In the genomic region with DNA sequence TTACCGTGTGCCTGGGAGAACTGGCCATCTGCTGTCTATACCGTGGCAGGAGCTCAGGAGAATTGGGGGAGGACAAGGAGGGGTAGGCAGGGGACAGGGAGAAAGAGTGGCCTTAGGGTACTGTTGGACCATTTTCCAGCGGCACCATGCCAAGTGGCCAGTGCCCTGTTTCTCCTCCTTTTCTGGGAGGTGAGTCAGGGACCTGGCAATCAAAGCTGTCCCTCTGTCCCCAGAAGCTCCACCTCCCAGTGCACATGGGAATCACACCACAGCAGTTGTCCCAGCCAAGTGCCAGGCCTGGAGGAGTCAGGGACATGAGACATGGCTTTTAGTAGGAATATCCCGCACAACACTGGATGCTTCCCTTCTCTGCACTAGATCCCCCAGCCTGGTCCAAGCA, we compare ENCODE assay signal across 19 cellular contexts.
DNase-seq lines count a peak whose midpoint lies in the region; ATAC-seq and TF ChIP-seq lines count a peak whose summit lies in the region.
"Had no signal": no experiment of that assay in that cellular context is flagged by ENCODE, and none has a peak within 500 bp of the region (broad histone marks: within the 10 kb centered on the region; RNA-seq: fewer than 3 reads in every experiment).

No MANE protein-coding gene starts in this region.

- H3K4me3 Mint-ChIP-seq in progenitor cell of endocrine pancreas (ENCODE audit: low read depth) (no peak overlapping the region), H9 (no peak overlapping the region)
- no peak overlapping the region for H3K4me3 Mint-ChIP-seq in stimulated activated effector memory CD8-positive, alpha-beta T cell treated with anti-CD3 and anti-CD28 coated beads, Interleukin-12 subunit alpha, Interleukin-12 subunit beta, amount 100 ng/mL, for 72 hours
- H3K4me3 Mint-ChIP-seq: activated naive CD8-positive, alpha-beta T cell treated with anti-CD3 and anti-CD28 coated beads for 36 hours; GM23338 had no signal

- H3K9me3 ChIP-seq in BLaER1 (no peaks in the 10 kb centered on the region), adrenal gland (replicated peaks in 1 of 3) (no peaks in the 10 kb centered on the region), H9 (ENCODE audit: control insufficient read depth, low read depth, low read length) (no peaks in the 10 kb centered on the region)
- H3K9me3 ChIP-seq: neutrophil had no signal

- H3K36me3 Mint-ChIP-seq in progenitor cell of endocrine pancreas (ENCODE audit: insufficient read depth): no peaks in the 10 kb centered on the region
- H3K36me3 Mint-ChIP-seq in stimulated activated effector memory CD8-positive, alpha-beta T cell treated with anti-CD3 and anti-CD28 coated beads, Interleukin-12 subunit alpha, Interleukin-12 subunit beta, amount 100 ng/mL, for 72 hours: no peaks in the 10 kb centered on the region
- H3K36me3 Mint-ChIP-seq in H9 (ENCODE audit: insufficient read depth in 1 of 3, low read depth in 3 of 3): peaks cover 0 to 2% (median 0%) of the 10 kb centered on the region in 3 experiments; a peak in 1 of 7 replicates

- H2BK5ac ChIP-seq in H9 (ENCODE audit: insufficient read length, low read length): no peak overlapping the region

- H3K4me2 ChIP-seq in BLaER1: peak overlapping the region; percentile 82
- no peak overlapping the region for H3K4me2 ChIP-seq in H9 (ENCODE audit: insufficient read depth, insufficient read length, low read length)
- H3K4me2 ChIP-seq: GM23338 had no signal

- no peak overlapping the region for H3K14ac ChIP-seq in H9 (ENCODE audit: insufficient read depth, low read length)

- H3K18ac ChIP-seq in H9 (ENCODE audit: insufficient read length, low read depth, low read length): no peak overlapping the region

- 60 to 74% (median 64%) methylated on average over 3 to 4 of the region's 4 CpGs for WGBS in adrenal gland, 4 donors
- no CpG with 5 or more reads among the region's 4 CpGs for WGBS in H9 (ENCODE audit: extremely low coverage, insufficient read length, low lambda C conversion rate)

- H2BK120ac ChIP-seq in H9 (ENCODE audit: low read depth, low read length, poor library complexity, severe bottlenecking): no peak overlapping the region

- no peak for TF ChIP-seq POLR2A in adrenal gland (IDR thresholded peaks at IDR 0.05)

- peak overlapping the region; percentile 4 for H3K27ac Mint-ChIP-seq in progenitor cell of endocrine pancreas
- no peak overlapping the region for H3K27ac Mint-ChIP-seq in stimulated activated effector memory CD8-positive, alpha-beta T cell treated with anti-CD3 and anti-CD28 coated beads, Interleukin-12 subunit alpha, Interleukin-12 subunit beta, amount 100 ng/mL, for 72 hours
- no peak overlapping the region; a peak in 1 of 7 replicates for H3K27ac Mint-ChIP-seq in H9
- H3K27ac Mint-ChIP-seq: activated naive CD8-positive, alpha-beta T cell treated with anti-CD3 and anti-CD28 coated beads for 36 hours; GM23338 had no signal

- H3K23ac ChIP-seq in H9 (ENCODE audit: insufficient read length, low read depth, low read length): no peak overlapping the region

- H4K5ac ChIP-seq in H9 (ENCODE audit: insufficient read length, low read depth, low read length): no peak overlapping the region

- no peak overlapping the region for H3K56ac ChIP-seq in H9 (ENCODE audit: insufficient read length, low read depth, low read length)

- H3K4me3 ChIP-seq in BLaER1: no peak overlapping the region
- no peak overlapping the region for H3K4me3 ChIP-seq in adrenal gland
- H3K4me3 ChIP-seq: GM23338, lung, SK-N-MC had no signal

- H2BK15ac ChIP-seq in H9 (ENCODE audit: low read depth, low read length): no peak overlapping the region

- H3T11ph ChIP-seq in H9 (ENCODE audit: low read length): no peak overlapping the region

- H3K23me2 ChIP-seq in H9 (ENCODE audit: insufficient read length, low read depth, low read length, poor library complexity, severe bottlenecking): no peaks in the 10 kb centered on the region

- H3K9ac ChIP-seq in BLaER1 (no peak overlapping the region), H9 (ENCODE audit: extremely low read depth, insufficient read length, low read length) (no peak overlapping the region)

- H3K79me2 ChIP-seq in H9 (ENCODE audit: insufficient read depth, low read length): no peaks in the 10 kb centered on the region

- H3K27ac ChIP-seq in BLaER1 (peak overlapping the region; percentile 49), adrenal gland (peak overlapping the region in 3 of 5 donors; percentile 47 to 54 (median 54)), H9 (ENCODE audit: insufficient read length, low read depth, low read length) (no peak overlapping the region)
- H3K27ac ChIP-seq: HL-60, neutrophil, SK-N-MC had no signal

- H3K4me1 ChIP-seq in BLaER1 (peaks cover 64% of the 10 kb centered on the region), adrenal gland (replicated peaks in 1 of 2) (peaks cover 7 to 22% of the 10 kb centered on the region in 2 donors), H9 (ENCODE audit: insufficient read depth, low read length) (no peaks in the 10 kb centered on the region)

- H3K9me3 Mint-ChIP-seq in progenitor cell of endocrine pancreas (ENCODE audit: low read depth) (no peaks in the 10 kb centered on the region), H9 (no peaks in the 10 kb centered on the region)
- H3K9me3 Mint-ChIP-seq in stimulated activated effector memory CD8-positive, alpha-beta T cell treated with anti-CD3 and anti-CD28 coated beads, Interleukin-12 subunit alpha, Interleukin-12 subunit beta, amount 100 ng/mL, for 72 hours: no peaks in the 10 kb centered on the region
- H3K9me3 Mint-ChIP-seq: activated naive CD8-positive, alpha-beta T cell treated with anti-CD3 and anti-CD28 coated beads for 36 hours; GM23338 had no signal

- H4K91ac ChIP-seq in H9 (ENCODE audit: insufficient read length, low read depth, low read length): no peak overlapping the region

- no peak overlapping the region for H2BK20ac ChIP-seq in H9 (ENCODE audit: low read depth, low read length, poor library complexity, severe bottlenecking)

- no peak overlapping the region for H3K4ac ChIP-seq in H9 (ENCODE audit: low read depth, low read length)

- no peak overlapping the region for H2BK12ac ChIP-seq in H9 (ENCODE audit: insufficient read length, low read depth, low read length)

- no peaks in the 10 kb centered on the region for H3K79me1 ChIP-seq in H9 (ENCODE audit: insufficient read depth, low read depth, low read length, poor library complexity, severe bottlenecking)

- H3K36me3 ChIP-seq in BLaER1 (peaks cover 71% of the 10 kb centered on the region), adrenal gland (replicated peaks in 1 of 2) (no peaks in the 10 kb centered on the region)
- H3K36me3 ChIP-seq: neutrophil had no signal

- H4K8ac ChIP-seq in H9 (replicated peaks; ENCODE audit: insufficient read length, low read depth, low read length): no peak overlapping the region

- H2AFZ ChIP-seq in H9 (ENCODE audit: low read length): no peak overlapping the region
- H2AFZ ChIP-seq: GM23338 had no signal

- H3K4me1 Mint-ChIP-seq in progenitor cell of endocrine pancreas (ENCODE audit: low read depth) (no peaks in the 10 kb centered on the region), H9 (peaks cover 8% of the 10 kb centered on the region in 2 experiments)
- H3K4me1 Mint-ChIP-seq in stimulated activated effector memory CD8-positive, alpha-beta T cell treated with anti-CD3 and anti-CD28 coated beads, Interleukin-12 subunit alpha, Interleukin-12 subunit beta, amount 100 ng/mL, for 72 hours: no peaks in the 10 kb centered on the region

- H3K27me3 ChIP-seq in BLaER1 (no peaks in the 10 kb centered on the region), adrenal gland (no peaks in the 10 kb centered on the region), H9 (ENCODE audit: insufficient read depth, low read length) (no peaks in the 10 kb centered on the region)

- intact Hi-C loops in adrenal gland (cut with DNase I): no loop called here
- intact Hi-C loops in left cardiac atrium (cut with DNase I): loop anchor here in 1 of 2 donors (1.0 kb wide), 1 partner anchor 47 kb away; no protein-coding TSS in a partner anchor

- ATAC-seq in left cardiac atrium: peak; percentile 79 to 83
- no peak for ATAC-seq in stimulated activated effector memory CD8-positive, alpha-beta T cell treated with anti-CD3 and anti-CD28 coated beads, Interleukin-12 subunit alpha, Interleukin-12 subunit beta, amount 100 ng/mL, for 72 hours
- ATAC-seq: GM23338 had no signal

- H3K27me3 Mint-ChIP-seq in progenitor cell of endocrine pancreas (peaks cover 3% of the 10 kb centered on the region), H9 (ENCODE audit: low read depth) (no peaks in the 10 kb centered on the region)

- H4K20me1 ChIP-seq in BLaER1: peaks cover 31% of the 10 kb centered on the region; the same call in 1 of the 2 replicates
- H4K20me1 ChIP-seq in H9 (ENCODE audit: control insufficient read depth, insufficient read depth, insufficient read length): no peaks in the 10 kb centered on the region

- H2AK5ac ChIP-seq in H9 (ENCODE audit: insufficient read length, low read length): no peak overlapping the region

- TF ChIP-seq CTCF in adrenal gland (IDR thresholded peaks at IDR 0.05) (no peak), progenitor cell of endocrine pancreas (IDR thresholded peaks at IDR 0.05; ENCODE audit: unreplicated experiment) (no peak), H9 (conservative IDR thresholded peaks at IDR 0.05) (no peak)

- DNase-seq in adrenal gland (peak; percentile 77 to 92 (median 87)), left cardiac atrium (peak; percentile 71), progenitor cell of endocrine pancreas (ENCODE audit: low spot score, unreplicated experiment) (no peak), inferior parietal cortex (ENCODE audit: extremely low spot score) (no peak), H9 (no peak)
- DNase-seq in stimulated activated effector memory CD8-positive, alpha-beta T cell treated with anti-CD3 and anti-CD28 coated beads, Interleukin-12 subunit alpha, Interleukin-12 subunit beta, amount 100 ng/mL, for 72 hours (ENCODE audit: low spot score in 2 of 2): no peak
- DNase-seq in activated CD4-positive, alpha-beta T cell treated with anti-CD3 and anti-CD28 coated beads, Interleukin-2, amount 50 U/mL, for 48 hours: no peak
- DNase-seq: activated CD4-positive, alpha-beta T cell treated with anti-CD3 and anti-CD28 coated beads, Interleukin-2, amount 50 U/mL, for 1 hour; activated CD8-positive, alpha-beta memory T cell treated with anti-CD3 and anti-CD28 coated beads, Interleukin-2, amount 50 U/mL, for 4 hours; activated naive CD8-positive, alpha-beta T cell treated with anti-CD3 and anti-CD28 coated beads for 36 hours; dermis blood vessel endothelial cell; EL; NCI-H510A had no signal

Comparison
In these comparisons a context has a peak if more than half of its experiments do, and no peak if none do; other contexts are left out.
1. DNase-seq: peak in adrenal gland (7 of 7) and left cardiac atrium (single experiment); none in progenitor cell of endocrine pancreas (single experiment), stimulated activated effector memory CD8-positive, alpha-beta T cell treated with anti-CD3 and anti-CD28 coated beads, Interleukin-12 subunit alpha, Interleukin-12 subunit beta, amount 100 ng/mL, for 72 hours (0 of 2), inferior parietal cortex (single experiment), activated CD4-positive, alpha-beta T cell treated with anti-CD3 and anti-CD28 coated beads, Interleukin-2, amount 50 U/mL, for 48 hours (0 of 2) and H9 (single experiment).